8 cellular contexts compared by ENCODE assay signal in genomic region chrX:46913710-46914109, GRCh38. TPM values are rescaled to one million over a fixed set of nuclear protein-coding genes. Genes with fewer than 3 reads are reported as not detected.
A peak's percentile ranks its signal among the peaks of the same experiment; 100 is the strongest.
DNase-seq lines count a peak whose midpoint lies in the region; ATAC-seq, FAIRE-seq and TF ChIP-seq lines count a peak whose summit lies in the region.

No MANE protein-coding gene starts in this region.

- H3K79me2 ChIP-seq in GM12878 (ENCODE audit: control insufficient read depth, insufficient read depth, low read length): no peaks in the 10 kb centered on the region; the same call in 1 of the 2 replicates

- H3K27me3 ChIP-seq in IMR-90 (ENCODE audit: control insufficient read depth, insufficient read depth, low read length) (peaks cover 6% of the 10 kb centered on the region), GM12878 (replicated peaks in 1 of 2; ENCODE audit: control insufficient read depth in 2 of 2, insufficient read depth in 2 of 2, low read length in 1 of 2) (peaks cover 0 to 1% of the 10 kb centered on the region in 2 experiments; a peak in 3 of 4 replicates), thyroid gland (no peaks in the 10 kb centered on the region)

- no peak overlapping the region for H3K18ac ChIP-seq in IMR-90 (ENCODE audit: low read depth, low read length)

- H4K91ac ChIP-seq in IMR-90 (ENCODE audit: insufficient read depth, low read depth, low read length): no peak overlapping the region

- no peak overlapping the region for H2AK9ac ChIP-seq in IMR-90 (replicated peaks; ENCODE audit: low read depth, low read length, poor library complexity)

- CTCF ChIA-PET in IMR-90 (lab: Yijun Ruan, JAX): interaction anchor here (0.8 to 1.1 kb wide), 2 partner anchors 9 to 118 kb away, joined by 3 read pairs; no protein-coding TSS in a partner anchor
- CTCF ChIA-PET in GM12878 (lab: Yijun Ruan, JAX): interaction anchor here (0.7 to 0.9 kb wide), 4 partner anchors 18 to 61 kb away, joined by 3 to 4 read pairs (median 4); no protein-coding TSS in a partner anchor
- CTCF ChIA-PET in HEK293T (lab: Yijun Ruan, JAX): interaction anchor here (0.6 to 0.9 kb wide), 3 partner anchors 60 to 589 kb away, joined by 3 read pairs; no protein-coding TSS in a partner anchor

- peak overlapping the region in 1 of 2 experiments; percentile 3; a peak in 1 of 4 replicates for H4K8ac ChIP-seq in IMR-90 (ENCODE audit: low read depth in 2 of 2, low read length in 2 of 2)

- H3K9ac ChIP-seq in IMR-90 (ENCODE audit: low read depth, low read length): peak overlapping the region; percentile 27
- H3K9ac ChIP-seq in GM12878 (ENCODE audit: control insufficient read depth, insufficient read depth, low read length): peak overlapping the region; percentile 39; the same call in 1 of the 2 replicates

- POLR2A ChIA-PET in IMR-90 (lab: Charles Lee; ENCODE audit: unreplicated experiment): no interaction called here
- POLR2A ChIA-PET in GM12878 (lab: Charles Lee): no interaction called here
- POLR2A ChIA-PET in HEK293T (lab: Yijun Ruan, JAX): interaction anchor here (0.6 kb wide), 1 partner anchor 19 kb away, joined by 3 read pairs; no protein-coding TSS in a partner anchor

- peak overlapping the region; percentile 91 for H3K4me3 ChIP-seq in IMR-90 (ENCODE audit: insufficient read depth, low read depth, low read length)
- peak overlapping the region; percentile 14 for H3K4me3 ChIP-seq in GM12878
- H3K4me3 ChIP-seq in thyroid gland (replicated peaks in 1 of 3): peak overlapping the region in 2 of 3 donors; percentile 56 to 58

- ATAC-seq in IMR-90 (ENCODE audit: low read depth): no peak
- ATAC-seq in GM12878: no peak
- peak; percentile 51 for ATAC-seq in left lobe of liver

- H2BK5ac ChIP-seq in IMR-90 (ENCODE audit: low read depth, low read length, poor library complexity, severe bottlenecking): no peak overlapping the region

- H2AFZ ChIP-seq in IMR-90 (replicated peaks; ENCODE audit: low read length, poor library complexity) (peak overlapping the region; percentile 72), GM12878 (ENCODE audit: control insufficient read depth, low read depth, low read length) (no peak overlapping the region)

- TF ChIP-seq RAD21 in IMR-90 (IDR thresholded peaks at IDR 0.05; ENCODE audit: low read length): no peak
- TF ChIP-seq RAD21 in GM12878 (IDR thresholded peaks at IDR 0.05; ENCODE audit: insufficient read depth, low read depth, low read length): no peak

- BruUV-seq in IMR-90 (replicated peaks; lab: Mats Ljungman, UMichigan) (no TSS peak), GM12878 (replicated peaks; lab: Mats Ljungman, UMichigan) (TSS peak; percentile 66)

- TF ChIP-seq CTCF in C4-2B (conservative IDR thresholded peaks at IDR 0.05): no peak
- no peak for TF ChIP-seq CTCF in IMR-90 (conservative IDR thresholded peaks at IDR 0.05; ENCODE audit: low read depth, low read length)
- TF ChIP-seq CTCF in GM12878 (IDR thresholded peaks at IDR 0.05 in 2 of 3, conservative IDR thresholded peaks at IDR 0.05 in 1 of 3; ENCODE audit: control insufficient read depth in 2 of 3, extremely low read depth in 1 of 3, insufficient read depth in 1 of 3, low read depth in 3 of 3, low read length in 3 of 3): no peak
- TF ChIP-seq CTCF in thyroid gland (IDR thresholded peaks at IDR 0.05): no peak

- no peak overlapping the region for H2AK5ac ChIP-seq in IMR-90 (ENCODE audit: low read depth, low read length)

- H2BK15ac ChIP-seq in IMR-90 (ENCODE audit: low read depth, low read length): no peak overlapping the region

- H3K23ac ChIP-seq in IMR-90 (ENCODE audit: low read depth, low read length): 0 out of 2 replicates have a peak overlapping the region, but pooled peaks have one; percentile 38

- no peak for TF ChIP-seq EP300 in GM12878 (IDR thresholded peaks at IDR 0.05; ENCODE audit: borderline replicate concordance in 1 of 2, control insufficient read depth in 1 of 2, low read depth in 2 of 2, low read length in 2 of 2)

- no CpG with 5 or more reads among the region's 14 CpGs for WGBS in IMR-90 (ENCODE audit: extremely low coverage in 2 of 2, insufficient read length in 1 of 2), 2 experiments
- 25% methylated on average over 14 of the region's 14 CpGs for WGBS in GM12878 (ENCODE audit: insufficient coverage, insufficient replicate concordance, low lambda C conversion rate, missing lambda C conversion rate)
- 0 to 7% methylated on average over 9 of the region's 14 CpGs for WGBS in thyroid gland, 2 donors

- H2BK20ac ChIP-seq in IMR-90 (ENCODE audit: low read depth, low read length): no peak overlapping the region

- DNase-seq in IMR-90: peak; percentile 29
- DNase-seq in GM12878 (ENCODE audit: low read depth, low spot score): no peak
- DNase-seq in left lobe of liver (ENCODE audit: low spot score): peak; percentile 66
- peak; percentile 13 to 29 for DNase-seq in thyroid gland
- no peak for DNase-seq in NCI-H1092 (lab: John Stamatoyannopoulos, UW)
- no peak for DNase-seq in HEK293T (ENCODE audit: extremely low spot score)
- DNase-seq in NCI-H345 treated with DMSO at 0.1 percent for 48 hours (lab: John Stamatoyannopoulos, UW; ENCODE audit: unreplicated experiment): no peak

- H4K20me1 ChIP-seq in IMR-90 (ENCODE audit: insufficient read depth, low read length) (peaks cover 19% of the 10 kb centered on the region), GM12878 (ENCODE audit: control insufficient read depth, insufficient read depth) (no peaks in the 10 kb centered on the region)

- H3K14ac ChIP-seq in IMR-90 (replicated peaks; ENCODE audit: low read depth, low read length): no peak overlapping the region

- H3K4me1 ChIP-seq in IMR-90 (ENCODE audit: control insufficient read depth, insufficient read depth, low read length) (no peaks in the 10 kb centered on the region), GM12878 (ENCODE audit: control insufficient read depth, insufficient read depth, low read length) (no peaks in the 10 kb centered on the region), thyroid gland (no peaks in the 10 kb centered on the region)

- dilution Hi-C loops in IMR-90 (cut with HindIII; ENCODE audit: low sequenced_read_pairs, unreplicated experiment): no loop called here

- FAIRE-seq in GM12878 (lab: Jason Lieb, UNC): no peak

- SMC1A ChIA-PET in GM12878 (lab: Charles Lee; ENCODE audit: uncharacterized antibody, unreplicated experiment): interaction anchor here (1.0 to 1.4 kb wide), 4 partner anchors 9 to 61 kb away, joined by 3 read pairs; no protein-coding TSS in a partner anchor

- H3K9me1 ChIP-seq in IMR-90 (ENCODE audit: insufficient read depth, low read length): no peaks in the 10 kb centered on the region

- peaks cover 12 to 26% of the 10 kb centered on the region in 2 experiments; a peak in 3 of 4 replicates for H3K79me1 ChIP-seq in IMR-90 (ENCODE audit: low read depth in 1 of 2, low read length in 2 of 2)

- H2BK120ac ChIP-seq in IMR-90 (ENCODE audit: low read depth, low read length): no peak overlapping the region

- no peak overlapping the region for H4K5ac ChIP-seq in IMR-90 (ENCODE audit: low read depth, low read length)

- in situ Hi-C loops in IMR-90 (cut with MboI; ENCODE audit: low sequenced_read_pairs): no loop called here
- in situ Hi-C loops in GM12878 (cut with MboI): no loop called here

- H3K4ac ChIP-seq in IMR-90 (ENCODE audit: low read depth, low read length): no peak overlapping the region; the same call in 1 of the 2 replicates

- intact Hi-C loops in IMR-90 (cut with micrococcal nuclease): loop anchor here (1.0 to 10.0 kb wide), 3 partner anchors 66 to 159 kb away; partner anchors contain the start of gene SLC9A7
- intact Hi-C loops in GM12878 (cut with micrococcal nuclease; ENCODE audit: unreplicated experiment): loop anchor here (2.0 kb wide), 1 partner anchor 65 kb away; no protein-coding TSS in a partner anchor
- intact Hi-C loops in thyroid gland (cut with DNase I): no loop called here

- H3K27ac ChIP-seq in C4-2B: peak overlapping the region; percentile 84
- no peak overlapping the region for H3K27ac ChIP-seq in IMR-90 (ENCODE audit: insufficient read depth, low read length)
- H3K27ac ChIP-seq in GM12878 (ENCODE audit: control insufficient read depth, insufficient read depth): no peak overlapping the region
- H3K27ac ChIP-seq in thyroid gland: no peak overlapping the region

- H3K56ac ChIP-seq in IMR-90 (ENCODE audit: extremely low read depth, insufficient read depth, low read length): no peak overlapping the region

- H3K4me2 ChIP-seq in IMR-90 (ENCODE audit: low read depth, low read length) (peak overlapping the region; percentile 84), GM12878 (ENCODE audit: control insufficient read depth, insufficient read depth) (peak overlapping the region; percentile 74)

- RAD21 ChIA-PET in GM12878 (lab: Charles Lee; ENCODE audit: unreplicated experiment): interaction anchor here (0.6 to 3.2 kb wide), 4 partner anchors 10 to 64 kb away, joined by 4 to 17 read pairs (median 5); no protein-coding TSS in a partner anchor

- H3K36me3 ChIP-seq in IMR-90 (ENCODE audit: control insufficient read depth, insufficient read depth, low read length) (no peaks in the 10 kb centered on the region), GM12878 (ENCODE audit: control insufficient read depth in 2 of 2, insufficient read depth in 2 of 2, low read length in 1 of 2) (no peaks in the 10 kb centered on the region), thyroid gland (no peaks in the 10 kb centered on the region)

- TF ChIP-seq POLR2A in IMR-90 (IDR thresholded peaks at IDR 0.05; ENCODE audit: low read depth, low read length): no peak
- TF ChIP-seq POLR2A in GM12878 (IDR thresholded peaks at IDR 0.05; ENCODE audit: low read depth, low read length): no peak
- TF ChIP-seq POLR2A in thyroid gland (IDR thresholded peaks at IDR 0.05): no peak

- H3K9me3 ChIP-seq in IMR-90 (ENCODE audit: control insufficient read depth, insufficient read depth, low read length) (no peaks in the 10 kb centered on the region), GM12878 (replicated peaks; ENCODE audit: control insufficient read depth, insufficient read depth, low read length) (no peaks in the 10 kb centered on the region), thyroid gland (no peaks in the 10 kb centered on the region)

RNA-seq across cellular contexts. Expression of gene JADE3, which starts 1.5 kb away (rescaled TPM):
- 4.4 and 4.7 TPM in 2 replicates for total RNA-seq in IMR-90 (2012; rRNA removed)
- 1.7 and 2.1 TPM in 2 replicates for polyA plus RNA-seq in IMR-90 (2012; rRNA removed)
- polyA plus RNA-seq in IMR-90 (2012; cell fraction: cytosol; rRNA removed): 0.47 and 0.84 TPM in 2 replicates
- 0.65 and 2.9 TPM in 2 replicates for polyA plus RNA-seq in IMR-90 (2012; cell fraction: nucleus; rRNA removed; ENCODE audit: low replicate concordance)
- total RNA-seq in GM12878 (2013; cell fraction: nucleolus; rRNA removed): 8.0 and 9.6 TPM in 2 replicates
- total RNA-seq in GM12878 (2014; rRNA removed): 0.51 and 0.54 TPM in 2 replicates
- 0.51 and 0.63 TPM in 2 replicates for total RNA-seq in GM12878 (2014; rRNA removed; fragmentation: Illumina TruSeq; extraction: Trizol)
- 0.80 and 0.88 TPM in 2 replicates for total RNA-seq in GM12878 (2021)
- 1.4 TPM for polyA plus RNA-seq in GM12878 (2011; ENCODE audit: low read depth)
- 12.9 and 13.0 TPM in 2 replicates for polyA plus RNA-seq in GM12878 (2011; rRNA removed)
- polyA plus RNA-seq in GM12878 (2011; cell fraction: cytosol; rRNA removed): 5.9 TPM in 2 replicates
- 8.1 and 9.8 TPM in 2 replicates for polyA plus RNA-seq in GM12878 (2011; cell fraction: nucleus; rRNA removed)
- 2.4 and 3.5 TPM in 2 replicates for polyA plus RNA-seq in GM12878 (2012)
- polyA plus RNA-seq in GM12878 (2014; fragmentation: Illumina TruSeq; extraction: Trizol): 0.75 and 0.82 TPM in 2 replicates
- under 1 TPM; 0.06 to 0.13 TPM for polyA plus RNA-seq in GM12878 (2014; fragmentation: Nextera tagmentation; extraction: Ambion mirVana)
- 0.32 and 0.39 TPM in 2 replicates for polyA plus RNA-seq in GM12878 (2014; rRNA removed)
- polyA plus RNA-seq in GM12878 (2016; fragmentation: Nextera tagmentation; extraction: Ambion mirVana): under 1 TPM; 0.67 to 0.78 TPM
- polyA minus RNA-seq in GM12878 (2011; rRNA and poly(A)+ RNA removed): 9.3 and 12.7 TPM in 2 replicates
- 3.9 and 4.8 TPM in 2 replicates for polyA minus RNA-seq in GM12878 (2011; cell fraction: cytosol; rRNA and poly(A)+ RNA removed)
- polyA minus RNA-seq in GM12878 (2011; cell fraction: nucleus; rRNA and poly(A)+ RNA removed): 3.1 and 4.9 TPM in 2 replicates
- 8.5 TPM for total RNA-seq in left lobe of liver
- 1 to 10 TPM; 6.0 to 8.5 (median 7.8) TPM for total RNA-seq in thyroid gland

Comparison
In these comparisons a context has a peak if more than half of its experiments do, and no peak if none do; other contexts are left out.
1. DNase-seq: peak in IMR-90 (single experiment), left lobe of liver (single experiment) and thyroid gland (2 of 2); none in GM12878 (single experiment), NCI-H1092 (single experiment), HEK293T (single experiment) and NCI-H345 treated with DMSO at 0.1 percent for 48 hours (single experiment).
2. H3K4me3 ChIP-seq: peak in every context shown above with its lines; median percentile 91 in IMR-90; 57 in thyroid gland; 14 in GM12878.